In genomic region chr22:43253839-43254238, GRCh38 we compare ENCODE assay signal across 14 cellular contexts.
DNase-seq lines count a peak whose midpoint lies in the region; ATAC-seq and TF ChIP-seq lines count a peak whose summit lies in the region.
"Had no signal": no experiment of that assay in that cellular context is flagged by ENCODE, and none has a peak within 500 bp of the region (broad histone marks: within the 10 kb centered on the region; RNA-seq: fewer than 3 reads in every experiment).

No MANE protein-coding gene starts in this region.

- no peak for TF ChIP-seq RAD21 in IMR-90 (IDR thresholded peaks at IDR 0.05; ENCODE audit: low read length)

- H3K4me1 ChIP-seq in IMR-90 (ENCODE audit: control insufficient read depth, insufficient read depth, low read length) (no peaks in the 10 kb centered on the region), neuronal stem cell (ENCODE audit: control insufficient read depth in 2 of 2, insufficient read depth in 1 of 2, low read depth in 1 of 2, low read length in 2 of 2) (no peaks in the 10 kb centered on the region)
- H3K4me1 ChIP-seq: HAP-1 had no signal

- peak; percentile 38 for DNase-seq in Calu3
- DNase-seq in IMR-90: no peak
- peak; percentile 76 for DNase-seq in islet precursor cell
- DNase-seq in neuronal stem cell (ENCODE audit: low spot score): no peak
- no peak for DNase-seq in cerebellum (ENCODE audit: low spot score)
- DNase-seq: C1 segment of cervical spinal cord; CD4-positive, alpha-beta T cell; DMS79; HFFc6 had no signal

- POLR2A ChIA-PET in IMR-90 (lab: Charles Lee; ENCODE audit: unreplicated experiment): no interaction called here

- H4K91ac ChIP-seq in IMR-90 (ENCODE audit: insufficient read depth, low read depth, low read length) (no peak overlapping the region), neuronal stem cell (ENCODE audit: low read depth, low read length, poor library complexity) (no peak overlapping the region)

- H3K9ac ChIP-seq in IMR-90 (ENCODE audit: low read depth, low read length) (no peak overlapping the region), neuronal stem cell (ENCODE audit: low read depth, low read length, poor library complexity) (no peak overlapping the region)

- H2AK9ac ChIP-seq in IMR-90 (replicated peaks; ENCODE audit: low read depth, low read length, poor library complexity): peak overlapping the region; percentile 39

- H3K4me2 ChIP-seq in IMR-90 (ENCODE audit: low read depth, low read length) (no peak overlapping the region), neuronal stem cell (ENCODE audit: insufficient read depth, low read length, poor library complexity, severe bottlenecking) (no peak overlapping the region)

- 80% methylated on average over 1 of the region's 5 CpGs; no CpG with 5 or more reads in 1 of the 2 experiments for WGBS in IMR-90 (ENCODE audit: extremely low coverage in 2 of 2, insufficient read length in 1 of 2), 2 experiments
- no CpG with 5 or more reads among the region's 5 CpGs for WGBS in neuronal stem cell (ENCODE audit: extremely low coverage in 2 of 2, insufficient read length in 2 of 2, insufficient replicate concordance in 1 of 2), 2 donors

- H3K36me3 ChIP-seq in IMR-90 (ENCODE audit: control insufficient read depth, insufficient read depth, low read length) (no peaks in the 10 kb centered on the region), neuronal stem cell (replicated peaks in 1 of 2; ENCODE audit: control insufficient read depth in 2 of 2, insufficient read depth in 2 of 2, low read length in 2 of 2) (peaks cover 0 to 34% of the 10 kb centered on the region in 2 donors)
- H3K36me3 ChIP-seq: HAP-1 had no signal

- TF ChIP-seq POLR2A in IMR-90 (IDR thresholded peaks at IDR 0.05; ENCODE audit: low read depth, low read length): no peak

- no peak overlapping the region for H3K4me3 ChIP-seq in IMR-90 (ENCODE audit: insufficient read depth, low read depth, low read length)
- H3K4me3 ChIP-seq in neuronal stem cell (ENCODE audit: low read length in 2 of 2): no peak overlapping the region
- H3K4me3 ChIP-seq: GM12878, HAP-1 had no signal

- in situ Hi-C loops in IMR-90 (cut with MboI; ENCODE audit: low sequenced_read_pairs): no loop called here

- H2BK12ac ChIP-seq in neuronal stem cell (ENCODE audit: low read length): no peak overlapping the region

- H2AFZ ChIP-seq in IMR-90 (replicated peaks; ENCODE audit: low read length, poor library complexity) (no peak overlapping the region), neuronal stem cell (ENCODE audit: low read length) (no peak overlapping the region)

- H3K14ac ChIP-seq in IMR-90 (replicated peaks; ENCODE audit: low read depth, low read length): no peak overlapping the region
- no peak overlapping the region for H3K14ac ChIP-seq in neuronal stem cell (ENCODE audit: low read length)

- peaks cover 9% of the 10 kb centered on the region for H3K27me3 Mint-ChIP-seq in Calu3 (ENCODE audit: unreplicated experiment)

- intact Hi-C loops in Calu3 (cut with micrococcal nuclease; ENCODE audit: unreplicated experiment): no loop called here
- intact Hi-C loops in IMR-90 (cut with micrococcal nuclease): no loop called here

- no peak overlapping the region for H4K5ac ChIP-seq in IMR-90 (ENCODE audit: low read depth, low read length)

- H3K4me1 Mint-ChIP-seq in Calu3 (ENCODE audit: low read depth, unreplicated experiment): peaks cover 8% of the 10 kb centered on the region
- H3K4me1 Mint-ChIP-seq: B cell had no signal

- H2BK5ac ChIP-seq in IMR-90 (ENCODE audit: low read depth, low read length, poor library complexity, severe bottlenecking) (no peak overlapping the region), neuronal stem cell (ENCODE audit: low read length) (peak overlapping the region; percentile 2)

- H2AK5ac ChIP-seq in IMR-90 (ENCODE audit: low read depth, low read length): no peak overlapping the region
- H2AK5ac ChIP-seq in neuronal stem cell (ENCODE audit: low read depth, low read length): no peak overlapping the region

- H4K20me1 ChIP-seq in IMR-90 (ENCODE audit: insufficient read depth, low read length): no peaks in the 10 kb centered on the region; the same call in 1 of the 2 replicates

- H3K4ac ChIP-seq in IMR-90 (ENCODE audit: low read depth, low read length) (no peak overlapping the region), neuronal stem cell (ENCODE audit: low read length) (no peak overlapping the region)

- no peak overlapping the region for H3K27ac Mint-ChIP-seq in Calu3 (ENCODE audit: unreplicated experiment)
- H3K27ac Mint-ChIP-seq: B cell; CD4-positive, alpha-beta T cell; HFFc6 had no signal

- no peak overlapping the region for H3K56ac ChIP-seq in IMR-90 (ENCODE audit: extremely low read depth, insufficient read depth, low read length)

- no peak overlapping the region for H3K18ac ChIP-seq in IMR-90 (ENCODE audit: low read depth, low read length)
- peak overlapping the region; percentile 25 for H3K18ac ChIP-seq in neuronal stem cell (ENCODE audit: low read length)

- H3K9me3 ChIP-seq in IMR-90 (ENCODE audit: control insufficient read depth, insufficient read depth, low read length) (no peaks in the 10 kb centered on the region), neuronal stem cell (replicated peaks in 1 of 2; ENCODE audit: control insufficient read depth in 2 of 2, insufficient read depth in 1 of 2, low read depth in 1 of 2, low read length in 2 of 2) (peaks cover 0 to 2% of the 10 kb centered on the region in 2 donors)
- H3K9me3 ChIP-seq: HAP-1 had no signal

- CTCF ChIA-PET in Calu3 (lab: Charles Lee): interaction anchor here (0.5 to 1.3 kb wide), 3 partner anchors 22 to 751 kb away, joined by 3 to 6 read pairs (median 3); no protein-coding TSS in a partner anchor
- CTCF ChIA-PET in IMR-90 (lab: Yijun Ruan, JAX): no interaction called here

- BruUV-seq in Calu3 (replicated peaks; lab: Mats Ljungman, UMichigan): no TSS peak
- BruUV-seq in IMR-90 (replicated peaks; lab: Mats Ljungman, UMichigan): no TSS peak

- H3K23ac ChIP-seq in IMR-90 (ENCODE audit: low read depth, low read length) (no peak overlapping the region), neuronal stem cell (ENCODE audit: low read depth, low read length, poor library complexity) (no peak overlapping the region)

- ATAC-seq in IMR-90 (ENCODE audit: low read depth): no peak
- no peak for ATAC-seq in GM18873 (IDR thresholded peaks at IDR 0.05; ENCODE audit: low FRiP score, unreplicated experiment)
- no peak for ATAC-seq in GM18907 (IDR thresholded peaks at IDR 0.05; ENCODE audit: unreplicated experiment)
- ATAC-seq: GM12878 had no signal

- H4K8ac ChIP-seq in IMR-90 (ENCODE audit: low read depth in 2 of 2, low read length in 2 of 2) (no peak overlapping the region), neuronal stem cell (ENCODE audit: low read depth, low read length) (no peak overlapping the region)

- H2BK120ac ChIP-seq in IMR-90 (ENCODE audit: low read depth, low read length) (no peak overlapping the region), neuronal stem cell (ENCODE audit: low read depth, low read length) (no peak overlapping the region)

- no peaks in the 10 kb centered on the region for H3K9me3 Mint-ChIP-seq in Calu3 (ENCODE audit: low read depth, unreplicated experiment)
- H3K9me3 Mint-ChIP-seq: CD4-positive, alpha-beta T cell; HFFc6 had no signal

- dilution Hi-C loops in IMR-90 (cut with HindIII; ENCODE audit: low sequenced_read_pairs, unreplicated experiment): no loop called here

- H3K36me3 Mint-ChIP-seq in Calu3 (ENCODE audit: insufficient read depth, unreplicated experiment): peaks cover 6% of the 10 kb centered on the region

- no peak overlapping the region for H2BK20ac ChIP-seq in IMR-90 (ENCODE audit: low read depth, low read length)

- H2BK15ac ChIP-seq in IMR-90 (ENCODE audit: low read depth, low read length): no peak overlapping the region
- H2BK15ac ChIP-seq in neuronal stem cell (ENCODE audit: low read length): no peak overlapping the region

- no peak overlapping the region for H3K4me3 Mint-ChIP-seq in Calu3 (ENCODE audit: low read depth, unreplicated experiment)
- H3K4me3 Mint-ChIP-seq: B cell; CD4-positive, alpha-beta T cell; HFFc6 had no signal

- TF ChIP-seq CTCF in Calu3 (IDR thresholded peaks at IDR 0.05; ENCODE audit: unreplicated experiment) (no peak), IMR-90 (conservative IDR thresholded peaks at IDR 0.05; ENCODE audit: low read depth, low read length) (no peak)

- no peaks in the 10 kb centered on the region for H3K9me1 ChIP-seq in IMR-90 (ENCODE audit: insufficient read depth, low read length)

- H3K27me3 ChIP-seq in IMR-90 (ENCODE audit: control insufficient read depth, insufficient read depth, low read length) (peaks cover 55% of the 10 kb centered on the region; the same call in 1 of the 2 replicates), neuronal stem cell (ENCODE audit: control insufficient read depth in 3 of 3, insufficient read depth in 3 of 3, low read depth in 1 of 3, low read length in 3 of 3) (peaks cover 0 to 86% (median 0%) of the 10 kb centered on the region in 3 experiments)

- H3K79me1 ChIP-seq in IMR-90 (ENCODE audit: low read depth in 1 of 2, low read length in 2 of 2) (no peaks in the 10 kb centered on the region), neuronal stem cell (ENCODE audit: low read depth, low read length) (no peaks in the 10 kb centered on the region)

- H3K27ac ChIP-seq in IMR-90 (ENCODE audit: insufficient read depth, low read length): no peak overlapping the region
- no peak overlapping the region for H3K27ac ChIP-seq in neuronal stem cell (replicated peaks; ENCODE audit: low read length)

TF ChIP-seq in IMR-90, 13 proteins besides CTCF, POLR2A, EP300 and RAD21:
- TF ChIP-seq RCOR1 (IDR thresholded peaks at IDR 0.05; ENCODE audit: insufficient replicate concordance, low read length) (no peak), MXI1 (IDR thresholded peaks at IDR 0.05; ENCODE audit: borderline replicate concordance, low read depth, low read length) (no peak), MAFK (IDR thresholded peaks at IDR 0.05; ENCODE audit: low read depth, low read length) (no peak), BHLHE40 (IDR thresholded peaks at IDR 0.05; ENCODE audit: low read depth, low read length) (no peak), NFE2L2 (IDR thresholded peaks at IDR 0.05; ENCODE audit: low read depth, low read length) (no peak), MAZ (IDR thresholded peaks at IDR 0.05; ENCODE audit: borderline replicate concordance, low read depth, low read length) (no peak), RFX5 (IDR thresholded peaks at IDR 0.05; ENCODE audit: low read depth, low read length) (no peak)

Comparison
In these comparisons a context has a peak if more than half of its experiments do, and no peak if none do; other contexts are left out.
1. DNase-seq: peak in Calu3 (single experiment) and islet precursor cell (single experiment); none in IMR-90 (single experiment), neuronal stem cell (single experiment) and cerebellum (single experiment).